ENCODE assay signal across 7 cellular contexts in genomic region chr1:120158086-120158485, GRCh38. TPM values are rescaled to one million over a fixed set of nuclear protein-coding genes. Genes with fewer than 3 reads are reported as not detected.
DNase-seq lines count a peak whose midpoint lies in the region; ATAC-seq and TF ChIP-seq lines count a peak whose summit lies in the region.
"Not testable (repeated sequence)": the region's sequence is repeated elsewhere in the genome, so short reads cannot be mapped to it uniquely, and the experiment has no call there.

No MANE protein-coding gene starts in this region.

- H3K79me2 ChIP-seq in ACC112 (ENCODE audit: control insufficient read depth, insufficient read depth, low read length, unreplicated experiment); smooth muscle cell (ENCODE audit: low read depth): not testable (repeated sequence)

- not testable (repeated sequence) for TF ChIP-seq CTCF in body of pancreas (IDR thresholded peaks at IDR 0.05); lower lobe of right lung (IDR thresholded peaks at IDR 0.05); omental fat pad (IDR thresholded peaks at IDR 0.05); smooth muscle cell (IDR thresholded peaks at IDR 0.05; ENCODE audit: borderline replicate concordance, insufficient read depth, poor library complexity, severe bottlenecking)

- H2AFZ ChIP-seq in ACC112 (ENCODE audit: low read length, unreplicated experiment); smooth muscle cell (ENCODE audit: low read depth): not testable (repeated sequence)

- not testable (repeated sequence) for TF ChIP-seq POLR2A in body of pancreas (IDR thresholded peaks at IDR 0.05)

- H3K9me3 ChIP-seq in body of pancreas; lower lobe of right lung; smooth muscle cell (replicated peaks; ENCODE audit: low read depth): not testable (repeated sequence)

- peak overlapping the region; percentile 31 for H3K4me2 ChIP-seq in smooth muscle cell

- peak; percentile 70 for ATAC-seq in body of pancreas
- peak; percentile 83 for ATAC-seq in Right ventricle myocardium inferior
- peak; percentile 93 for ATAC-seq in left ventricle myocardium superior
- peak; percentile 84 to 88 for ATAC-seq in lower lobe of right lung
- ATAC-seq in omental fat pad (ENCODE audit: low FRiP score): peak; percentile 92

- H3K4me3 ChIP-seq in ACC112 (ENCODE audit: low read depth, low read length); body of pancreas; lower lobe of right lung; smooth muscle cell: not testable (repeated sequence)

- not testable (repeated sequence) for H3K4me1 ChIP-seq in ACC112 (ENCODE audit: control insufficient read depth, insufficient read depth, low read length, unreplicated experiment); body of pancreas; lower lobe of right lung; smooth muscle cell (ENCODE audit: low read depth)

- not testable (repeated sequence) for H3K9ac ChIP-seq in smooth muscle cell (ENCODE audit: low read depth)

- intact Hi-C loops in body of pancreas (cut with DNase I); Right ventricle myocardium inferior (cut with DNase I); left ventricle myocardium superior (cut with micrococcal nuclease); lower lobe of right lung (cut with DNase I): not testable (repeated sequence)

- WGBS in body of pancreas, 2 donors: 60% methylated on average over 2 of the region's 4 CpGs; no CpG with 5 or more reads in 1 of the 2 donors
- WGBS in smooth muscle cell (ENCODE audit: low lambda C conversion rate): 28% methylated on average over 4 of the region's 4 CpGs

- H3F3A ChIP-seq in smooth muscle cell (ENCODE audit: low read depth): not testable (repeated sequence)

- not testable (repeated sequence) for H4K20me1 ChIP-seq in smooth muscle cell (ENCODE audit: low read depth)

- not testable (repeated sequence) for DNase-seq in body of pancreas; Right ventricle myocardium inferior (ENCODE audit: missing footprints); left ventricle myocardium superior; lower lobe of right lung; omental fat pad (ENCODE audit: low spot score); smooth muscle cell (lab: John Stamatoyannopoulos, UW; ENCODE audit: unreplicated experiment)

- H3K27ac ChIP-seq in ACC112 (ENCODE audit: low read depth, low read length): peak overlapping the region; percentile 74
- not testable (repeated sequence) for H3K27ac ChIP-seq in body of pancreas, lower lobe of right lung
- peak overlapping the region; percentile 87 for H3K27ac ChIP-seq in smooth muscle cell (ENCODE audit: low read depth)

- H3K27me3 ChIP-seq in ACC112 (ENCODE audit: insufficient read depth, low read length); body of pancreas; lower lobe of right lung (ENCODE audit: low read depth); smooth muscle cell (ENCODE audit: low read depth): not testable (repeated sequence)

- not testable (repeated sequence) for H3K36me3 ChIP-seq in ACC112 (ENCODE audit: insufficient read depth, low read length); body of pancreas (replicated peaks in 1 of 2; ENCODE audit: insufficient read depth in 1 of 2, low read depth in 2 of 2); smooth muscle cell (ENCODE audit: low read depth)
- peaks cover 34% of the 10 kb centered on the region for H3K36me3 ChIP-seq in lower lobe of right lung

RNA-seq across cellular contexts. Expression of gene SEC22B, which starts 18.2 kb away (rescaled TPM):
- total RNA-seq in body of pancreas: 10 to 100 TPM; 20.8 to 32.2 TPM
- 14.1 TPM for total RNA-seq in Right ventricle myocardium inferior
- 14.0 TPM for total RNA-seq in left ventricle myocardium superior
- total RNA-seq in lower lobe of right lung: 31.0 TPM
- 10 to 100 TPM; 29.8 to 37.7 (median 32.6) TPM for total RNA-seq in omental fat pad
- 55.0 and 70.7 TPM in 2 replicates for total RNA-seq in smooth muscle cell
- 35.9 and 36.4 TPM in 2 replicates for polyA plus RNA-seq in smooth muscle cell
